In the genomic region with DNA sequence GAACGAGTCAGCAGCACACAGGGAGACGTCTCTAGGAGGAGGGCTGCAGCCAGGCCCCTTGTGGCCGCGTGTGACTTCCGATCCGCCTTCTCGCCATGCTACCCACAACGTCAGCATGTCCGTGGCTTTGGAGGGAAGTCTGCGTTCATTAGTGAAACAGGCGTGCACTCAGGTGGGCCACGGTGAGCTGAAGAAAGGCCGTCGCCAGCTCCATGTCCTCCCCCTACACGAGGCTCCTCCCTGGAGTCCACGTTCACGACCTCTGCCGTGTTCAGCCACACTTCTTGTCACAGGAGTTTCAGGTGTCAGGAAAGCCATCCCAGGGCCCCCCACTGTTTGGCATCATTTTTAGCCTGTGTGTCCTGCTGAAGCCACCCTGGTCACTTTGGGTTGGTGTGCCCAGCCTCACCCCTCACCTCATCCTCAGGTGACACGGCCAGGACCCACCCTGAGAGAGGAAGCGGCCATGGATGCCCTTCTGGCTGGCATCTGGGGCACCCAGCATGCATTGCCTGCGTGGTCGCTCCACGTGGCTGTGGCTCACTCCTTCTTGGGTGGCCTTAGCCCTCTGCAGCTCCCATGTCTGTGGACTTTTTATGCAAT, we compare ENCODE assay signal across 6 cellular contexts.
"Had no signal": no experiment of that assay in that cellular context is flagged by ENCODE, and none has a peak within 500 bp of the region (broad histone marks: within the 10 kb centered on the region; RNA-seq: fewer than 3 reads in every experiment).

No MANE protein-coding gene starts in this region.

- DNase-seq: H7, HFFc6 had no signal

- H3K4me3 Mint-ChIP-seq: GM23338, HFFc6, IgD-negative memory B cell had no signal

- ATAC-seq: GM23338, HCT116, HepG2 had no signal

- H3K9me3 Mint-ChIP-seq: GM23338 had no signal

- H3K4me1 Mint-ChIP-seq: IgD-negative memory B cell had no signal

- H3K27ac Mint-ChIP-seq: GM23338, HFFc6, IgD-negative memory B cell had no signal
